8 cellular contexts compared by ENCODE assay signal in the genomic region with DNA sequence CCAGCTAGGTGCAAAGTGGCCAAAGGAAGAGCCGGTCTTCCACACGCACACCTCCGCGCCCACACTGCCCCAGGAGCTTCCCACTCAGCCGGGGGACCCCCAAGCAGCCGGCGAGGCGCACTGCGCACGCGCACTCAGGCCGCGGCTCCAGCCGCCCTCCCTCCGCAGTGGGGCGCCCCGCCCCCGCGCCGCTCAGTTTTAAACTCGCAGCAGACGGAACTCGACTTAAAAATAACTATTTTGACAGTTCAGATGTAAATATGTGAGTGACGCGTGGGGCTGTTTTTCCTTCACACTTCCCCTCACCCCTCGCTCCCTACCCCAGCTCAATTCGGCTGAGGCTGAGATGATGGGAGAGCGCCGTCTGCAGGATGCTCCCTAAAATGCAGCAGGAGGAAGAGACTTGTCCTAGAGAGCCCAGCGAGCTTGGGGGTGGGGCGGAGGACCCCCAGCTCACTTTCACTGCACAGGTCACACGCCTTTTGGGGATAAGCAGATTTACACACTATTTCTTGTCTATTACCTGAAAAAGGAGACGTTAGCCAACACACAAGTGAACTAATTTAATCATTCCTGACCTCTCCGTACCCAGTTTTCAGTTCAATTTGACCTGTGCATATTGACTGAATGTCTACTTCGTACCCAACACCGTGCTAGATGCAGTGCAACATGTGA. TPM values are rescaled to one million over a fixed set of nuclear protein-coding genes. Genes with fewer than 3 reads are reported as not detected.
DNase-seq lines count a peak whose midpoint lies in the region; ATAC-seq lines count a peak whose summit lies in the region.

No MANE protein-coding gene starts in this region.

- H3K9me3 ChIP-seq in ES-I3 (ENCODE audit: control insufficient read depth, insufficient read depth, low read length) (no peaks in the 10 kb centered on the region), esophagus (ENCODE audit: control insufficient read depth in 2 of 2, insufficient read depth in 1 of 2, low read depth in 1 of 2, low read length in 1 of 2) (no peaks in the 10 kb centered on the region), mucosa of stomach (ENCODE audit: control insufficient read depth, low read length) (no peaks in the 10 kb centered on the region)

- no peaks in the 10 kb centered on the region for H3K9me3 Mint-ChIP-seq in stimulated activated memory B cell treated with anti-CD40 and anti-IgM and Interleukin-4, amounts not matched to agents 10 μg/mL and 1 μg/mL and 100 μg/mL, for 72 hours

- H3K4me3 ChIP-seq in esophagus (ENCODE audit: low read depth in 1 of 2, low read length in 2 of 2) (peak overlapping the region; percentile 35 to 56), mucosa of stomach (ENCODE audit: low read length) (peak overlapping the region; percentile 56)

- H3K9ac ChIP-seq in ES-I3 (ENCODE audit: low read depth, low read length) (peak overlapping the region; percentile 89), mucosa of stomach (ENCODE audit: low read length) (peak overlapping the region; percentile 47)

- no peaks in the 10 kb centered on the region for H3K27me3 ChIP-seq in esophagus (ENCODE audit: control insufficient read depth in 1 of 2, insufficient read depth in 2 of 2, low read length in 2 of 2)
- peaks cover 8% of the 10 kb centered on the region for H3K27me3 ChIP-seq in mucosa of stomach (ENCODE audit: control insufficient read depth, insufficient read depth, low read length)

- H3K27ac Mint-ChIP-seq in stimulated activated memory B cell treated with anti-CD40 and anti-IgM and Interleukin-4, amounts not matched to agents 10 μg/mL and 1 μg/mL and 100 μg/mL, for 72 hours: peak overlapping the region; percentile 10

- WGBS in esophagus, 2 donors: 5 to 6% methylated on average over 36 of the region's 36 CpGs

- H3K36me3 Mint-ChIP-seq in stimulated activated memory B cell treated with anti-CD40 and anti-IgM and Interleukin-4, amounts not matched to agents 10 μg/mL and 1 μg/mL and 100 μg/mL, for 72 hours: no peaks in the 10 kb centered on the region

- H3K27ac ChIP-seq in esophagus (ENCODE audit: low read depth in 2 of 2, low read length in 1 of 2): no peak overlapping the region

- peaks cover 39% of the 10 kb centered on the region for H3K4me1 Mint-ChIP-seq in stimulated activated memory B cell treated with anti-CD40 and anti-IgM and Interleukin-4, amounts not matched to agents 10 μg/mL and 1 μg/mL and 100 μg/mL, for 72 hours

- DNase-seq in NCI-H187 treated with DMSO at 0.1 percent for 48 hours (lab: John Stamatoyannopoulos, UW) (peak; percentile 50), HPDE6-E6E7 (ENCODE audit: extremely low spot score) (no peak)
- DNase-seq in activated T-cell treated with anti-CD3 and anti-CD28 coated beads, Interleukin-2, amount 50 U/mL, for 1 hour: peak; percentile 66

- H3K27me3 Mint-ChIP-seq in stimulated activated memory B cell treated with anti-CD40 and anti-IgM and Interleukin-4, amounts not matched to agents 10 μg/mL and 1 μg/mL and 100 μg/mL, for 72 hours: no peaks in the 10 kb centered on the region

- ATAC-seq in stimulated activated memory B cell treated with anti-CD40 and anti-IgM and Interleukin-4, amounts not matched to agents 10 μg/mL and 1 μg/mL and 100 μg/mL, for 72 hours: peak; percentile 80
- ATAC-seq in HG03025 (IDR thresholded peaks at IDR 0.05; ENCODE audit: low FRiP score, unreplicated experiment): no peak

- H3K4me1 ChIP-seq in ES-I3 (ENCODE audit: insufficient read depth, low read length) (peaks cover 4% of the 10 kb centered on the region), esophagus (ENCODE audit: control insufficient read depth in 2 of 2, insufficient read depth in 2 of 2, low read length in 1 of 2) (peaks cover 0 to 5% of the 10 kb centered on the region in 2 donors), mucosa of stomach (ENCODE audit: control insufficient read depth, insufficient read depth, low read length) (no peaks in the 10 kb centered on the region)

- H3K36me3 ChIP-seq in ES-I3 (ENCODE audit: insufficient read depth, low read length): no peaks in the 10 kb centered on the region
- no peaks in the 10 kb centered on the region for H3K36me3 ChIP-seq in esophagus (ENCODE audit: control insufficient read depth in 2 of 2, insufficient read depth in 2 of 2, low read length in 1 of 2)
- no peaks in the 10 kb centered on the region for H3K36me3 ChIP-seq in mucosa of stomach (ENCODE audit: control insufficient read depth, insufficient read depth, low read length)

- H3K4me3 Mint-ChIP-seq in stimulated activated memory B cell treated with anti-CD40 and anti-IgM and Interleukin-4, amounts not matched to agents 10 μg/mL and 1 μg/mL and 100 μg/mL, for 72 hours: peak overlapping the region; percentile 83

RNA-seq across cellular contexts. Expression of a gene that starts 8.9 kb away (rescaled TPM):
- under 1 TPM; 0.78 to 0.81 TPM for polyA plus RNA-seq in esophagus

RNA-seq across cellular contexts. Expression of a gene that starts 25.1 kb away (rescaled TPM):
- polyA plus RNA-seq in esophagus: under 1 TPM; 0.51 to 0.60 TPM
